21 cellular contexts compared by ENCODE assay signal in genomic region chr1:33768106-33768505, GRCh38.
"Had no signal": no experiment of that assay in that cellular context is flagged by ENCODE, and none has a peak within 500 bp of the region (broad histone marks: within the 10 kb centered on the region; RNA-seq: fewer than 3 reads in every experiment).

No MANE protein-coding gene starts in this region.

- H3K4me3 ChIP-seq: coronary artery, dorsolateral prefrontal cortex, esophagus muscularis mucosa, esophagus squamous epithelium, gastrocnemius medialis, gastroesophageal sphincter, heart left ventricle, heart right ventricle had no signal

- H3K36me3 ChIP-seq: esophagus muscularis mucosa, esophagus squamous epithelium, gastrocnemius medialis, gastroesophageal sphincter, heart left ventricle, heart right ventricle had no signal

- H3K27me3 ChIP-seq: dorsolateral prefrontal cortex, foreskin keratinocyte, gastrocnemius medialis had no signal

- DNase-seq: cortex of kidney; dermis blood vessel endothelial cell; dorsolateral prefrontal cortex; effector CD4-positive, alpha-beta T cell; effector CD8-positive, alpha-beta T cell; effector memory CD4-positive, alpha-beta T cell; effector memory CD8-positive, alpha-beta T cell; erythroblast; esophagus squamous epithelium; foreskin fibroblast; foreskin keratinocyte; foreskin melanocyte; gastrocnemius medialis; glutamatergic neuron; heart left ventricle; heart right ventricle had no signal

- H3K9me3 ChIP-seq: esophagus muscularis mucosa, esophagus squamous epithelium, gastrocnemius medialis, gastroesophageal sphincter, heart left ventricle, heart right ventricle had no signal

- H3K4me1 ChIP-seq: esophagus muscularis mucosa, esophagus squamous epithelium, gastrocnemius medialis, gastroesophageal sphincter had no signal

- ATAC-seq: effector memory CD8-positive, alpha-beta T cell; esophagus mucosa; foreskin keratinocyte; gastrocnemius medialis; gastroesophageal sphincter; heart left ventricle; heart right ventricle had no signal

- H3K27ac ChIP-seq: coronary artery, dorsolateral prefrontal cortex, epithelial cell of prostate, esophagus muscularis mucosa, esophagus squamous epithelium, foreskin keratinocyte, gastrocnemius medialis, gastroesophageal sphincter, heart left ventricle, heart right ventricle had no signal
